ENCODE assay signal across 17 cellular contexts in genomic region chr18:79476918-79477685, GRCh38.
DNase-seq lines count a peak whose midpoint lies in the region; ATAC-seq and TF ChIP-seq lines count a peak whose summit lies in the region.
"Had no signal": no experiment of that assay in that cellular context is flagged by ENCODE, and none has a peak within 500 bp of the region (broad histone marks: within the 10 kb centered on the region; RNA-seq: fewer than 3 reads in every experiment).

No MANE protein-coding gene starts in this region.

- WGBS in heart right ventricle, 2 donors, result 86 to 93% methylated on average over 18 of the region's 18 CpGs

- intact Hi-C loops in left ventricle myocardium inferior (cut with micrococcal nuclease) (no loop called here), heart right ventricle (cut with DNase I) (no loop called here), upper lobe of right lung (cut with DNase I) (no loop called here)

- H3K27ac ChIP-seq in left ventricle myocardium inferior (replicated peaks), result no peak overlapping the region
- no peak overlapping the region for H3K27ac ChIP-seq in heart right ventricle
- no peak overlapping the region for H3K27ac ChIP-seq in upper lobe of right lung
- no peak overlapping the region for H3K27ac ChIP-seq in WERI-Rb-1
- H3K27ac ChIP-seq: colonic mucosa, esophagus muscularis mucosa, ovary, uterus had no signal

- TF ChIP-seq CTCF in left ventricle myocardium inferior (IDR thresholded peaks at IDR 0.05; ENCODE audit: borderline replicate concordance) (no peak), heart right ventricle (IDR thresholded peaks at IDR 0.05) (no peak), upper lobe of right lung (IDR thresholded peaks at IDR 0.05) (no peak), WERI-Rb-1 (IDR thresholded peaks at IDR 0.05; ENCODE audit: low read depth, low read length) (no peak)

- H3K9me3 ChIP-seq in left ventricle myocardium inferior (replicated peaks) (peaks cover 5% of the 10 kb centered on the region), heart right ventricle (peaks cover 0 to 12% (median 0%) of the 10 kb centered on the region in 11 donors), upper lobe of right lung (no peaks in the 10 kb centered on the region), WERI-Rb-1 (ENCODE audit: severe bottlenecking) (no peaks in the 10 kb centered on the region)
- H3K9me3 ChIP-seq: colonic mucosa, esophagus muscularis mucosa, ovary, uterus had no signal

- no peaks in the 10 kb centered on the region for H3K27me3 ChIP-seq in left ventricle myocardium inferior (ENCODE audit: low read depth)
- H3K27me3 ChIP-seq in heart right ventricle, result no peaks in the 10 kb centered on the region
- no peaks in the 10 kb centered on the region for H3K27me3 ChIP-seq in upper lobe of right lung
- no peaks in the 10 kb centered on the region for H3K27me3 ChIP-seq in WERI-Rb-1 (ENCODE audit: insufficient read depth, low read depth, severe bottlenecking)
- H3K27me3 ChIP-seq: colonic mucosa, esophagus muscularis mucosa, ovary, uterus had no signal

- H3K4me1 ChIP-seq in left ventricle myocardium inferior, result no peaks in the 10 kb centered on the region
- H3K4me1 ChIP-seq in heart right ventricle, result no peaks in the 10 kb centered on the region
- H3K4me1 ChIP-seq in upper lobe of right lung, result no peaks in the 10 kb centered on the region
- H3K4me1 ChIP-seq: colonic mucosa, esophagus muscularis mucosa, uterus had no signal

- H3K4me3 Mint-ChIP-seq in activated naive CD8-positive, alpha-beta T cell, result peak overlapping the region; percentile 4
- H3K4me3 Mint-ChIP-seq: T-helper 1 cell treated with Interleukin-12 subunit alpha and Interleukin-12 subunit beta and Interleukin-4 antibody, amounts not matched to agents 30 μg/mL and 1 μg/mL, for 36 hours had no signal

- H3K4me1 Mint-ChIP-seq in activated naive CD8-positive, alpha-beta T cell (ENCODE audit: low read depth), result peaks cover 13% of the 10 kb centered on the region

- H3K36me3 ChIP-seq in left ventricle myocardium inferior, result peaks cover 17% of the 10 kb centered on the region
- peaks cover 0 to 36% (median 0%) of the 10 kb centered on the region in 9 donors for H3K36me3 ChIP-seq in heart right ventricle
- H3K36me3 ChIP-seq in upper lobe of right lung, result peaks cover 5% of the 10 kb centered on the region
- H3K36me3 ChIP-seq in WERI-Rb-1, result peaks cover 3% of the 10 kb centered on the region; the same call in 1 of the 2 replicates
- H3K36me3 ChIP-seq: colonic mucosa, ovary, uterus had no signal

- H3K27ac Mint-ChIP-seq in activated naive CD8-positive, alpha-beta T cell, result peak overlapping the region; percentile 81
- H3K27ac Mint-ChIP-seq: T-helper 1 cell treated with Interleukin-12 subunit alpha and Interleukin-12 subunit beta and Interleukin-4 antibody, amounts not matched to agents 30 μg/mL and 1 μg/mL, for 36 hours had no signal

- no peak for ATAC-seq in heart right ventricle
- no peak for ATAC-seq in upper lobe of right lung
- no peak for ATAC-seq in GM19023 (IDR thresholded peaks at IDR 0.05; ENCODE audit: unreplicated experiment)
- ATAC-seq: Panc1 had no signal

- peaks cover 3% of the 10 kb centered on the region for H3K36me3 Mint-ChIP-seq in activated naive CD8-positive, alpha-beta T cell

- H3K4me3 ChIP-seq in left ventricle myocardium inferior (no peak overlapping the region), heart right ventricle (no peak overlapping the region), upper lobe of right lung (no peak overlapping the region), WERI-Rb-1 (ENCODE audit: low read depth, low read length) (no peak overlapping the region)
- H3K4me3 ChIP-seq: colonic mucosa, esophagus muscularis mucosa, lung, ovary, uterus had no signal

- H3K9me3 Mint-ChIP-seq in activated naive CD8-positive, alpha-beta T cell (ENCODE audit: low read depth), result no peaks in the 10 kb centered on the region
- H3K9me3 Mint-ChIP-seq: T-helper 1 cell treated with Interleukin-12 subunit alpha and Interleukin-12 subunit beta and Interleukin-4 antibody, amounts not matched to agents 30 μg/mL and 1 μg/mL, for 36 hours had no signal

- DNase-seq in left ventricle myocardium inferior, result peak; percentile 8
- DNase-seq in heart right ventricle, result no peak
- peak; percentile 76 for DNase-seq in medulla oblongata (ENCODE audit: extremely low spot score)
- DNase-seq in upper lobe of right lung, result peak; percentile 32
- DNase-seq in SIG-M5 (lab: John Stamatoyannopoulos, UW), result no peak
- no peak for DNase-seq in WERI-Rb-1
- DNase-seq: activated CD4-positive, alpha-beta T cell treated with anti-CD3 and anti-CD28 coated beads for 4 hours; colonic mucosa; NCI-H446; uterus had no signal

- no peaks in the 10 kb centered on the region for H3K27me3 Mint-ChIP-seq in activated naive CD8-positive, alpha-beta T cell

Comparison
In these comparisons a context has a peak if more than half of its experiments do, and no peak if none do; other contexts are left out.
1. DNase-seq: peak in left ventricle myocardium inferior (single experiment), medulla oblongata (single experiment) and upper lobe of right lung (single experiment); none in heart right ventricle (0 of 2), SIG-M5 (single experiment) and WERI-Rb-1 (single experiment).